8 cellular contexts compared by ENCODE assay signal in the genomic region with DNA sequence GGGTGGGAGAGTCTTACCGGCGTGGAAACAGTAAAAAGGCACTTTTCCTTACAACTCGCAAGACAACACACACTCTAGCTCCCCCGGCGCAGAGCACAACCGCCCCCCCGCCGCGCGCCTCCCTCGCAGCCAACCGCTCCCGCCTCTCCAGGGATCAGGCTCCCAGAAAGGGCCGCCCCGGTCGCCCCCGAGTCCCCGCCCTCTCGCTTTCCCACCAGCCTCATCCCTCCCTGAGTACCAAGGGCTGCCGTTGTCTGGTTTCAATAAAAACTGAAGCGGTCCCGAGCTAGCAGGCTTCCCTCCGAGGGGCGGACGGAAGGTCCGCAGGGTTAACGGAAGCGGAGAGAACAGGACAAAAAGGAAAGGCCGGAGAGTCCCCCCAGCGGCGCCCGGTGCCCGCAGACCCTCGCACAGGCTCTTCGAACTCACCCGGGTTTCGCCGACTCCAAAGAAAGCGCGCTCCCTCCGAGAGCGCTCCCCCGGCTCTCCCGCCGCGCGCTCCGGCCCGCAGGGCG. TPM values are rescaled to one million over a fixed set of nuclear protein-coding genes. Genes with fewer than 3 reads are reported as not detected.
DNase-seq lines count a peak whose midpoint lies in the region; ATAC-seq and TF ChIP-seq lines count a peak whose summit lies in the region.

No MANE protein-coding gene starts in this region.

- TF ChIP-seq CTCF in A673 (conservative IDR thresholded peaks at IDR 0.05; ENCODE audit: low read depth, low read length), result no peak

- H3K4me1 ChIP-seq in A673 (ENCODE audit: insufficient read depth, low read length, poor library complexity, severe bottlenecking) (peaks cover 20% of the 10 kb centered on the region), muscle layer of colon (ENCODE audit: insufficient read depth, low read length) (peaks cover 17% of the 10 kb centered on the region), stomach smooth muscle (ENCODE audit: control insufficient read depth, insufficient read depth, low read length) (peaks cover 11% of the 10 kb centered on the region)

- no TSS peak for BruUV-seq in A673 (replicated peaks; lab: Mats Ljungman, UMichigan)

- no peaks in the 10 kb centered on the region for H3K27me3 ChIP-seq in A673 (replicated peaks; ENCODE audit: insufficient read depth, low read depth, low read length, poor library complexity)
- no peaks in the 10 kb centered on the region for H3K27me3 ChIP-seq in muscle layer of colon (ENCODE audit: control insufficient read depth in 1 of 2, insufficient read depth in 2 of 2, low read length in 2 of 2)
- H3K27me3 ChIP-seq in stomach smooth muscle (ENCODE audit: control insufficient read depth in 1 of 2, insufficient read depth in 2 of 2, low read length in 2 of 2), result no peaks in the 10 kb centered on the region

- no peaks in the 10 kb centered on the region for H3K9me3 Mint-ChIP-seq in activated T-cell treated with anti-CD3 and anti-CD28 coated beads, Interleukin-2, amount 50 U/mL, for 4 hours

- H3K36me3 ChIP-seq in A673 (ENCODE audit: insufficient read depth, low read length, poor library complexity, severe bottlenecking), result peaks cover 4% of the 10 kb centered on the region
- H3K36me3 ChIP-seq in muscle layer of colon (ENCODE audit: insufficient read depth, low read length), result no peaks in the 10 kb centered on the region
- H3K36me3 ChIP-seq in stomach smooth muscle (ENCODE audit: control insufficient read depth in 2 of 2, insufficient read depth in 2 of 2, low read length in 2 of 2), result no peaks in the 10 kb centered on the region

- ATAC-seq in GM18520 (IDR thresholded peaks at IDR 0.05; ENCODE audit: unreplicated experiment) (peak; percentile 3), HG03108 (IDR thresholded peaks at IDR 0.05; ENCODE audit: unreplicated experiment) (peak; percentile 15), esophagus mucosa (peak; percentile 56)
- peak; percentile 25 to 32 for ATAC-seq in activated T-cell treated with anti-CD3 and anti-CD28 coated beads, Interleukin-2, amount 50 U/mL, for 4 hours

- peaks cover 51% of the 10 kb centered on the region for H3K4me1 Mint-ChIP-seq in activated T-cell treated with anti-CD3 and anti-CD28 coated beads, Interleukin-2, amount 50 U/mL, for 4 hours (ENCODE audit: low read depth)

- CTCF ChIA-PET in A673 (lab: Charles Lee), result no interaction called here

- H3K9me3 ChIP-seq in A673 (ENCODE audit: low read depth, low read length, poor library complexity, severe bottlenecking) (no peaks in the 10 kb centered on the region), muscle layer of colon (ENCODE audit: low read length) (no peaks in the 10 kb centered on the region), stomach smooth muscle (ENCODE audit: control insufficient read depth in 2 of 2, low read length in 2 of 2) (no peaks in the 10 kb centered on the region)

- peak overlapping the region; percentile 92 for H3K4me3 ChIP-seq in A673 (ENCODE audit: low read depth, low read length, poor library complexity, severe bottlenecking)
- peak overlapping the region; percentile 62 to 66 for H3K4me3 ChIP-seq in muscle layer of colon (ENCODE audit: low read depth in 1 of 2, low read length in 2 of 2)
- H3K4me3 ChIP-seq in stomach smooth muscle (ENCODE audit: low read length in 2 of 2), result peak overlapping the region; percentile 63 to 87

- H3K36me3 Mint-ChIP-seq in activated T-cell treated with anti-CD3 and anti-CD28 coated beads, Interleukin-2, amount 50 U/mL, for 4 hours (ENCODE audit: insufficient read depth), result peaks cover 18% of the 10 kb centered on the region

- peak; percentile 85 for DNase-seq in A673 (ENCODE audit: low spot score)
- peak; percentile 59 for DNase-seq in NCI-H748 treated with DMSO at 0.1 percent for 48 hours (lab: John Stamatoyannopoulos, UW)
- DNase-seq in activated T-cell treated with anti-CD3 and anti-CD28 coated beads, Interleukin-2, amount 50 U/mL, for 4 hours, result peak; percentile 23

- POLR2A ChIA-PET in A673 (lab: Charles Lee; ENCODE audit: low non-redundant PET), result interaction anchor here (0.6 to 1.0 kb wide), 2 partner anchors 11 to 426 kb away, joined by 3 read pairs; no protein-coding TSS in a partner anchor

- intact Hi-C loops in A673 (cut with micrococcal nuclease; ENCODE audit: unreplicated experiment), result loop anchor here (2.0 kb wide), 1 partner anchor 45 kb away; no protein-coding TSS in a partner anchor

- H3K9ac ChIP-seq in muscle layer of colon (ENCODE audit: low read length), result peak overlapping the region; percentile 72
- peak overlapping the region; percentile 62 to 85 for H3K9ac ChIP-seq in stomach smooth muscle (ENCODE audit: low read length in 2 of 2)

- H3K27ac ChIP-seq in A673 (ENCODE audit: low read depth, low read length, poor library complexity, severe bottlenecking), result peak overlapping the region; percentile 93
- peak overlapping the region; percentile 95 for H3K27ac ChIP-seq in muscle layer of colon (ENCODE audit: low read depth, low read length)
- H3K27ac ChIP-seq in stomach smooth muscle (ENCODE audit: low read length), result peak overlapping the region; percentile 96

- H3K4me3 Mint-ChIP-seq in activated T-cell treated with anti-CD3 and anti-CD28 coated beads, Interleukin-2, amount 50 U/mL, for 4 hours, result peak overlapping the region; percentile 96

- H3K27me3 Mint-ChIP-seq in activated T-cell treated with anti-CD3 and anti-CD28 coated beads, Interleukin-2, amount 50 U/mL, for 4 hours (ENCODE audit: low read depth), result no peaks in the 10 kb centered on the region

RNA-seq across cellular contexts. Expression of a gene that starts 0.8 kb away (rescaled TPM):
- total RNA-seq in A673 (2021), result 98.5 and 99.2 TPM in 2 replicates
- total RNA-seq in activated T-cell treated with anti-CD3 and anti-CD28 coated beads, Interleukin-2, amount 50 U/mL, for 4 hours, result 100 to 1,000 TPM in 2 of 3 donors, 10 to 100 TPM in 1; 89.4 to 115 (median 104) TPM
- 33.1 TPM for total RNA-seq in esophagus mucosa

Comparison
In these comparisons a context has a peak if more than half of its experiments do, and no peak if none do; other contexts are left out.
1. Peak in every context shown above with its lines: DNase-seq, ATAC-seq, H3K4me3 ChIP-seq and H3K27ac ChIP-seq.
2. DNase-seq: peak in every context shown above with its lines; median percentile 85 in A673; 59 in NCI-H748 treated with DMSO at 0.1 percent for 48 hours; 23 in activated T-cell treated with anti-CD3 and anti-CD28 coated beads, Interleukin-2, amount 50 U/mL, for 4 hours.
3. ATAC-seq: peak in every context shown above with its lines; median percentile 56 in esophagus mucosa; 28 in activated T-cell treated with anti-CD3 and anti-CD28 coated beads, Interleukin-2, amount 50 U/mL, for 4 hours; 15 in HG03108; 3 in GM18520.